ENCODE assay signal across 1 cellular context in genomic region chr11:34438529-34439507, GRCh38.
A peak's percentile ranks its signal among the peaks of the same experiment; 100 is the strongest.
TF ChIP-seq lines count a peak whose summit lies in the region.

Gene CAT, plus strand, starts transcription at chr11:34438934. Its CDS starts 80 bp downstream, at chr11:34439014.

TF ChIP-seq in HepG2, 621 proteins besides CTCF, POLR2A, EP300 and RAD21 (continued from another document and continues in another):
- TF ChIP-seq ZBTB40 (IDR thresholded peaks at IDR 0.05) (no peak), ZBTB40 (CRISPR knock-in tag; IDR thresholded peaks at IDR 0.05) (peak; percentile 42; the same call in 1 of the 2 replicates), ZNF883 (CRISPR knock-in tag; IDR thresholded peaks at IDR 0.05; ENCODE audit: not compliant biosample characterization) (peak; percentile 92), ZNF333 (CRISPR knock-in tag; IDR thresholded peaks at IDR 0.05; ENCODE audit: borderline replicate concordance) (0 out of 2 replicates have a peak, but pooled peaks have one; percentile 49), ZNF44 (CRISPR knock-in tag; IDR thresholded peaks at IDR 0.05) (no peak), TFDP1 (CRISPR knock-in tag; IDR thresholded peaks at IDR 0.05; ENCODE audit: borderline replicate concordance) (peak; percentile 32; the same call in 1 of the 2 replicates), ZNF703 (CRISPR knock-in tag; IDR thresholded peaks at IDR 0.05; ENCODE audit: borderline replicate concordance) (no peak), ISX (CRISPR knock-in tag; conservative IDR thresholded peaks at IDR 0.05) (no peak; the same call in 1 of the 2 replicates), EHMT2 (IDR thresholded peaks at IDR 0.05; ENCODE audit: borderline replicate concordance, low read depth, low read length) (no peak), ZIK1 (CRISPR knock-in tag; IDR thresholded peaks at IDR 0.05; ENCODE audit: borderline replicate concordance, low read depth) (peak; percentile 60; the same call in 1 of the 2 replicates), KDM3A (CRISPR knock-in tag; IDR thresholded peaks at IDR 0.05; ENCODE audit: low read depth) (no peak), EEA1 (CRISPR knock-in tag; IDR thresholded peaks at IDR 0.05; ENCODE audit: borderline replicate concordance) (peak; percentile 78; the same call in 1 of the 2 replicates), ZNF138 (CRISPR knock-in tag; IDR thresholded peaks at IDR 0.05; ENCODE audit: low read depth) (no peak; the same call in 1 of the 2 replicates), ZNF691 (CRISPR knock-in tag; IDR thresholded peaks at IDR 0.05; ENCODE audit: borderline replicate concordance, low read depth) (peak; percentile 70; the same call in 1 of the 2 replicates), HBP1 (CRISPR knock-in tag; IDR thresholded peaks at IDR 0.05; ENCODE audit: low read depth) (0 out of 2 replicates have a peak, but pooled peaks have one; percentile 25), GMEB1 (CRISPR knock-in tag; IDR thresholded peaks at IDR 0.05; ENCODE audit: borderline replicate concordance) (peak; percentile 48; the same call in 1 of the 2 replicates), NR2F2 (IDR thresholded peaks at IDR 0.05; ENCODE audit: borderline replicate concordance, low read depth) (no peak), SRY (CRISPR knock-in tag; IDR thresholded peaks at IDR 0.05) (peak; percentile 86; the same call in 1 of the 2 replicates), THRA (CRISPR knock-in tag; IDR thresholded peaks at IDR 0.05; ENCODE audit: borderline replicate concordance) (no peak), MBD4 (IDR thresholded peaks at IDR 0.05; ENCODE audit: borderline replicate concordance, low read length) (no peak), HNF1B (CRISPR knock-in tag; IDR thresholded peaks at IDR 0.05) (peak; percentile 82), GLI4 (CRISPR knock-in tag; IDR thresholded peaks at IDR 0.05; ENCODE audit: borderline replicate concordance) (peak; percentile 76; the same call in 1 of the 2 replicates), FOXP4 (CRISPR knock-in tag; IDR thresholded peaks at IDR 0.05) (peak; percentile 39; the same call in 1 of the 2 replicates), SMAD3 (CRISPR knock-in tag; IDR thresholded peaks at IDR 0.05) (0 out of 2 replicates have a peak, but pooled peaks have one; percentile 18), THAP7 (CRISPR knock-in tag; IDR thresholded peaks at IDR 0.05) (no peak), ZNF124 (CRISPR knock-in tag; IDR thresholded peaks at IDR 0.05) (no peak), DDIT3 (CRISPR knock-in tag; IDR thresholded peaks at IDR 0.05) (no peak), PHB2 (IDR thresholded peaks at IDR 0.05; ENCODE audit: partially characterized antibody) (no peak), PBX2 (CRISPR knock-in tag; IDR thresholded peaks at IDR 0.05) (no peak), NFKB2 (CRISPR knock-in tag; IDR thresholded peaks at IDR 0.05; ENCODE audit: borderline replicate concordance) (peak; percentile 74; the same call in 1 of the 2 replicates), ZNF660 (CRISPR knock-in tag; IDR thresholded peaks at IDR 0.05; ENCODE audit: borderline replicate concordance, low read depth) (no peak), ZNF768 (CRISPR knock-in tag; IDR thresholded peaks at IDR 0.05) (peak; percentile 73; the same call in 1 of the 2 replicates), MTA1 (CRISPR knock-in tag; IDR thresholded peaks at IDR 0.05; ENCODE audit: borderline replicate concordance) (peak; percentile 88; the same call in 1 of the 2 replicates), CHCHD3 (CRISPR knock-in tag; IDR thresholded peaks at IDR 0.05) (no peak)
